In the genomic region with DNA sequence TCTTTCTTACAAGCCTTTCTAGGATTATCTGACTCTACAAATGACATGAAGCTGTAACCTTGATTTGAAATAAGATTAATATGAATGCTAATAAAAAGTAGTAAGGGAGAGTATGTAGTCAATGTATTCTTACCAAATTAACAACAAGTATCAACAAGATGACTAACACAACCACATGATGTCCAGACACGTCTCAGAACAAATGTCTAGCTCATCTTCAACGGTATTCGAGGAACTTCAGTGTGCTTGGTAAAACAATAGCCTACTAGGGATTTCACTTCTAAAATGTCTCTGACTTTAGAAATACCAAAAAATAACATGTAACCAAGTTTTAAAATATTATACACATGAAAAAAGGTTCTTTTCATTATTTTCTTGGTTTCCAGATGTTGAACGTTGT, we compare ENCODE assay signal across 15 cellular contexts. TPM values are rescaled to one million over a fixed set of nuclear protein-coding genes. Genes with fewer than 3 reads are reported as not detected.
DNase-seq lines count a peak whose midpoint lies in the region; ATAC-seq and TF ChIP-seq lines count a peak whose summit lies in the region.
"Had no signal": no experiment of that assay in that cellular context is flagged by ENCODE, and none has a peak within 500 bp of the region (broad histone marks: within the 10 kb centered on the region; RNA-seq: fewer than 3 reads in every experiment).

No MANE protein-coding gene starts in this region.

- H3K27ac Mint-ChIP-seq in activated T-helper 1 cell treated with anti-CD3 and anti-CD28 coated beads, Interleukin-12 subunit alpha, Interleukin-12 subunit beta, Interleukin-2, Interleukin-4 antibody, amounts not matched to agents 30 ng/mL and 10 ng/mL and 1 ng/mL, durations not matched to agents 14 hours and 24 hours and 36 hours = no peak overlapping the region
- H3K27ac Mint-ChIP-seq: activated CD4-positive, alpha-beta T cell treated with anti-CD3 and anti-CD28 coated beads, Interleukin-2, amount 10 ng/mL, durations not matched to agents 24 days and 14 days; activated naive CD8-positive, alpha-beta T cell treated with anti-CD3 and anti-CD28 coated beads, Interleukin-2, amount 10 ng/mL, durations not matched to agents 7 days and 5 days had no signal

- H3K4me3 ChIP-seq in AG10803 (ENCODE audit: low read length) (no peak overlapping the region), iPS-20b (ENCODE audit: low read length) (no peak overlapping the region)
- H3K4me3 ChIP-seq: mucosa of descending colon, skin epidermis had no signal

- peaks cover 27% of the 10 kb centered on the region for H3K36me3 Mint-ChIP-seq in activated T-helper 1 cell treated with anti-CD3 and anti-CD28 coated beads, Interleukin-12 subunit alpha, Interleukin-12 subunit beta, Interleukin-2, Interleukin-4 antibody, amounts not matched to agents 30 ng/mL and 10 ng/mL and 1 ng/mL, durations not matched to agents 14 hours and 24 hours and 36 hours (ENCODE audit: low read depth)

- no peak overlapping the region for H3K27ac ChIP-seq in iPS-20b (ENCODE audit: low read length)

- no peaks in the 10 kb centered on the region for H3K9me3 Mint-ChIP-seq in activated T-helper 1 cell treated with anti-CD3 and anti-CD28 coated beads, Interleukin-12 subunit alpha, Interleukin-12 subunit beta, Interleukin-2, Interleukin-4 antibody, amounts not matched to agents 30 ng/mL and 10 ng/mL and 1 ng/mL, durations not matched to agents 14 hours and 24 hours and 36 hours
- H3K9me3 Mint-ChIP-seq: activated CD4-positive, alpha-beta T cell treated with anti-CD3 and anti-CD28 coated beads, Interleukin-2, amount 10 ng/mL, durations not matched to agents 24 days and 14 days; activated naive CD8-positive, alpha-beta T cell treated with anti-CD3 and anti-CD28 coated beads, Interleukin-2, amount 10 ng/mL, durations not matched to agents 7 days and 5 days had no signal

- peak overlapping the region; percentile 13 for H3K4me3 Mint-ChIP-seq in activated T-helper 1 cell treated with anti-CD3 and anti-CD28 coated beads, Interleukin-12 subunit alpha, Interleukin-12 subunit beta, Interleukin-2, Interleukin-4 antibody, amounts not matched to agents 30 ng/mL and 10 ng/mL and 1 ng/mL, durations not matched to agents 14 hours and 24 hours and 36 hours
- H3K4me3 Mint-ChIP-seq: activated naive CD8-positive, alpha-beta T cell treated with anti-CD3 and anti-CD28 coated beads, Interleukin-2, amount 10 ng/mL, durations not matched to agents 7 days and 5 days had no signal

- peaks cover 59% of the 10 kb centered on the region for H3K4me1 Mint-ChIP-seq in activated T-helper 1 cell treated with anti-CD3 and anti-CD28 coated beads, Interleukin-12 subunit alpha, Interleukin-12 subunit beta, Interleukin-2, Interleukin-4 antibody, amounts not matched to agents 30 ng/mL and 10 ng/mL and 1 ng/mL, durations not matched to agents 14 hours and 24 hours and 36 hours (ENCODE audit: low read depth)

- no peaks in the 10 kb centered on the region for H3K27me3 ChIP-seq in iPS-20b (ENCODE audit: insufficient read depth, low read length)

- peak; percentile 76 for DNase-seq in AG10803 (ENCODE audit: low read depth)
- DNase-seq in ELR (ENCODE audit: low read depth) = peak; percentile 46
- DNase-seq in activated T-helper 1 cell treated with anti-CD3 and anti-CD28 coated beads, Interleukin-12 subunit alpha, Interleukin-12 subunit beta, Interleukin-2, Interleukin-4 antibody, amounts not matched to agents 30 ng/mL and 10 ng/mL and 1 ng/mL, durations not matched to agents 14 hours and 24 hours and 36 hours (ENCODE audit: low spot score) = no peak
- DNase-seq in central memory CD4-positive, alpha-beta T cell = no peak
- DNase-seq in left colon = no peak
- DNase-seq: activated CD4-positive, alpha-beta T cell treated with anti-CD3 and anti-CD28 coated beads, Interleukin-2, amount 10 ng/mL, durations not matched to agents 24 days and 14 days; activated naive CD8-positive, alpha-beta T cell treated with anti-CD3 and anti-CD28 coated beads, Interleukin-2, amount 10 ng/mL, durations not matched to agents 7 days and 5 days; effector CD4-positive, alpha-beta T cell; mucosa of descending colon; NCI-H1105 treated with DMSO at 0.1 percent for 48 hours; NCI-H748 treated with DMSO at 0.1 percent for 48 hours had no signal

- intact Hi-C loops in activated T-helper 1 cell treated with anti-CD3 and anti-CD28 coated beads, Interleukin-12 subunit alpha, Interleukin-12 subunit beta, Interleukin-2, Interleukin-4 antibody, amounts not matched to agents 30 ng/mL and 10 ng/mL and 1 ng/mL, durations not matched to agents 14 hours and 24 hours and 36 hours (cut with micrococcal nuclease) = no loop called here
- intact Hi-C loops in left colon (cut with DNase I, micrococcal nuclease) = no loop called here

- peaks cover 2% of the 10 kb centered on the region for H3K27me3 Mint-ChIP-seq in activated T-helper 1 cell treated with anti-CD3 and anti-CD28 coated beads, Interleukin-12 subunit alpha, Interleukin-12 subunit beta, Interleukin-2, Interleukin-4 antibody, amounts not matched to agents 30 ng/mL and 10 ng/mL and 1 ng/mL, durations not matched to agents 14 hours and 24 hours and 36 hours (ENCODE audit: insufficient read depth)
- H3K27me3 Mint-ChIP-seq: activated CD4-positive, alpha-beta T cell treated with anti-CD3 and anti-CD28 coated beads, Interleukin-2, amount 10 ng/mL, durations not matched to agents 24 days and 14 days; activated naive CD8-positive, alpha-beta T cell treated with anti-CD3 and anti-CD28 coated beads, Interleukin-2, amount 10 ng/mL, durations not matched to agents 7 days and 5 days had no signal

- H3K4me1 ChIP-seq in iPS-20b (ENCODE audit: insufficient read depth, low read length) = peaks cover 20% of the 10 kb centered on the region

- no peak for TF ChIP-seq CTCF in AG10803 (conservative IDR thresholded peaks at IDR 0.05; ENCODE audit: low read length)

- H3K9me3 ChIP-seq in iPS-20b (ENCODE audit: insufficient read depth, low read depth, low read length) = no peaks in the 10 kb centered on the region
- H3K9me3 ChIP-seq: mucosa of descending colon had no signal

- 0 out of 2 replicates have a peak overlapping the region, but pooled peaks have one; percentile 2 for H3K9ac ChIP-seq in iPS-20b (ENCODE audit: low read depth, low read length)

- ATAC-seq in HG03457 (IDR thresholded peaks at IDR 0.05; ENCODE audit: unreplicated experiment) (no peak), HG02981 (IDR thresholded peaks at IDR 0.05; ENCODE audit: unreplicated experiment) (no peak), left colon (no peak)
- ATAC-seq: mucosa of descending colon had no signal

- H3K36me3 ChIP-seq in iPS-20b (ENCODE audit: insufficient read depth, low read depth, low read length) = peaks cover 6% of the 10 kb centered on the region; the same call in 1 of the 2 replicates

RNA-seq across cellular contexts. Expression of a gene that starts 3.4 kb away (rescaled TPM):
- total RNA-seq in activated T-helper 1 cell treated with anti-CD3 and anti-CD28 coated beads, Interleukin-12 subunit alpha, Interleukin-12 subunit beta, Interleukin-2, Interleukin-4 antibody, amounts not matched to agents 30 ng/mL and 10 ng/mL and 1 ng/mL, durations not matched to agents 14 hours and 24 hours and 36 hours = 270 and 273 TPM in 2 replicates
- 100 to 1,000 TPM; 390 to 417 TPM for total RNA-seq in left colon

RNA-seq across cellular contexts. Expression of a gene that starts 3.6 kb away (rescaled TPM):
- 203 and 219 TPM in 2 replicates for total RNA-seq in activated T-helper 1 cell treated with anti-CD3 and anti-CD28 coated beads, Interleukin-12 subunit alpha, Interleukin-12 subunit beta, Interleukin-2, Interleukin-4 antibody, amounts not matched to agents 30 ng/mL and 10 ng/mL and 1 ng/mL, durations not matched to agents 14 hours and 24 hours and 36 hours
- 100 to 1,000 TPM; 245 to 254 TPM for total RNA-seq in left colon

RNA-seq across cellular contexts. Expression of a gene that starts 44.0 kb away (rescaled TPM):
- total RNA-seq in activated T-helper 1 cell treated with anti-CD3 and anti-CD28 coated beads, Interleukin-12 subunit alpha, Interleukin-12 subunit beta, Interleukin-2, Interleukin-4 antibody, amounts not matched to agents 30 ng/mL and 10 ng/mL and 1 ng/mL, durations not matched to agents 14 hours and 24 hours and 36 hours = 36.6 and 40.9 TPM in 2 replicates
- total RNA-seq in left colon = 100 to 1,000 TPM; 126 to 138 TPM

Comparison
In these comparisons a context has a peak if more than half of its experiments do, and no peak if none do; other contexts are left out.
1. DNase-seq: peak in AG10803 (single experiment) and ELR (single experiment); none in activated T-helper 1 cell treated with anti-CD3 and anti-CD28 coated beads, Interleukin-12 subunit alpha, Interleukin-12 subunit beta, Interleukin-2, Interleukin-4 antibody, amounts not matched to agents 30 ng/mL and 10 ng/mL and 1 ng/mL, durations not matched to agents 14 hours and 24 hours and 36 hours (single experiment), central memory CD4-positive, alpha-beta T cell (single experiment) and left colon (0 of 2).